8 cellular contexts compared by ENCODE assay signal in the genomic region with DNA sequence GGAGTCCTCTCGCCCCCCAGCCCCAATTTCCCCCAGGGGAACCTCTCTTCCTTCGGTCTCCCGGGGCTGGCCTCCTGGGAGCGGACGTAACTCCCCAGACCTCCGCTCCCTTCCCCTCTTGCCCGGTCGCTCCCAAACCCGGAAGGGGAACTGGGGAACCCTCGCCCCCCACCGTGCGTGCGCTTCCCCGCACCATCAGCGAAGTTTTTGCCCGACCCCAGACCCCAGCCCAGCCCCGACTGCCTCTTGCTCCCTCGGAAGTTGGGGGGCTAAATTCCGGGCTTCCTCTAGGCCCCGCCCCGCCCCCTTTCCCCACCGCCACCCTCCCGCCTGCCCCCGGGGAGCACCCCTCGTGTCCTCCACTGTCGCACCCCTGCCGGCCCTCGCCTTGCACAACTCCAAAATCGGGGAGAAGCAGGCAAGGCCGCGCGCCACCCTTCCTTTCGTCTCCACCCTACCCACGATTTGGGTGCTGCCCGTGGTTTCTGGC. TPM values are rescaled to one million over a fixed set of nuclear protein-coding genes. Genes with fewer than 3 reads are reported as not detected.
DNase-seq lines count a peak whose midpoint lies in the region; ATAC-seq and TF ChIP-seq lines count a peak whose summit lies in the region.

No MANE protein-coding gene starts in this region.

- H4K8ac ChIP-seq in H9 (replicated peaks; ENCODE audit: insufficient read length, low read depth, low read length), result no peak overlapping the region

- no peaks in the 10 kb centered on the region for H3K4me1 ChIP-seq in H9 (ENCODE audit: insufficient read depth, low read length)
- H3K4me1 ChIP-seq in body of pancreas, result peaks cover 14% of the 10 kb centered on the region

- peak overlapping the region; percentile 75 for H3K4me2 ChIP-seq in H9 (ENCODE audit: insufficient read depth, insufficient read length, low read length)

- H3K27ac Mint-ChIP-seq in CD14-positive monocyte, result peak overlapping the region; percentile 91 to 96 (median 94)
- H3K27ac Mint-ChIP-seq in H9, result peak overlapping the region in 2 of 3 experiments; percentile 49 to 90; a peak in 2 of 7 replicates

- peak overlapping the region; percentile 88 to 96 for H3K4me3 ChIP-seq in body of pancreas

- H2BK120ac ChIP-seq in H9 (ENCODE audit: low read depth, low read length, poor library complexity, severe bottlenecking), result no peak overlapping the region

- peaks cover 20% of the 10 kb centered on the region for H3K23me2 ChIP-seq in H9 (ENCODE audit: insufficient read length, low read depth, low read length, poor library complexity, severe bottlenecking)

- H3K27me3 ChIP-seq in H9 (ENCODE audit: insufficient read depth, low read length) (no peaks in the 10 kb centered on the region), body of pancreas (no peaks in the 10 kb centered on the region)

- H3K14ac ChIP-seq in H9 (ENCODE audit: insufficient read depth, low read length), result no peak overlapping the region

- H2BK20ac ChIP-seq in H9 (ENCODE audit: low read depth, low read length, poor library complexity, severe bottlenecking), result no peak overlapping the region

- no peak overlapping the region for H2AFZ ChIP-seq in H9 (ENCODE audit: low read length)

- intact Hi-C loops in CD14-positive monocyte (cut with micrococcal nuclease) (loop anchor here (1.0 to 10.0 kb wide), 6 partner anchors 33 to 549 kb away; partner anchors contain the start of genes FBXO24 (in 2 of the 2), LRCH4 (in 2 of the 2), MBLAC1 (in 1 of the 2) and MOSPD3 (in 1 of the 2)), body of pancreas (cut with DNase I) (no loop called here)

- H2BK5ac ChIP-seq in H9 (ENCODE audit: insufficient read length, low read length), result no peak overlapping the region

- H4K91ac ChIP-seq in H9 (ENCODE audit: insufficient read length, low read depth, low read length), result no peak overlapping the region

- H3K27ac ChIP-seq in H9 (ENCODE audit: insufficient read length, low read depth, low read length) (no peak overlapping the region), body of pancreas (peak overlapping the region; percentile 94 to 98 (median 96))

- DNase-seq in CD14-positive monocyte (ENCODE audit: low spot score) (no peak), H9 (no peak), RPMI8226 (peak; percentile 60), body of pancreas (peak in 3 of 4 donors; percentile 51 to 54 (median 53)), iris pigment epithelial cell (ENCODE audit: low read depth) (peak; percentile 20)
- peak; percentile 66 for DNase-seq in stimulated activated CD8-positive, alpha-beta memory T cell treated with anti-CD3 and anti-CD28 coated beads, Interleukin-4, amount 100 ng/mL, for 48 hours

- TF ChIP-seq CTCF in CD14-positive monocyte (IDR thresholded peaks at IDR 0.05), result no peak
- TF ChIP-seq CTCF in H9 (conservative IDR thresholded peaks at IDR 0.05), result no peak
- TF ChIP-seq CTCF in body of pancreas (IDR thresholded peaks at IDR 0.05), result no peak

- no peak overlapping the region for H4K5ac ChIP-seq in H9 (ENCODE audit: insufficient read length, low read depth, low read length)

- TF ChIP-seq POLR2A in body of pancreas (IDR thresholded peaks at IDR 0.05), result peak in 2 of 3 donors; percentile 34 to 61

- no peaks in the 10 kb centered on the region for H3K9me3 ChIP-seq in H9 (ENCODE audit: control insufficient read depth, low read depth, low read length)
- H3K9me3 ChIP-seq in body of pancreas, result no peaks in the 10 kb centered on the region

- peaks cover 11 to 15% of the 10 kb centered on the region in 2 donors for H3K36me3 ChIP-seq in body of pancreas (replicated peaks in 1 of 2; ENCODE audit: insufficient read depth in 1 of 2, low read depth in 2 of 2)

- H2AK5ac ChIP-seq in H9 (ENCODE audit: insufficient read length, low read length), result no peak overlapping the region

- H2BK12ac ChIP-seq in H9 (ENCODE audit: insufficient read length, low read depth, low read length), result no peak overlapping the region

- H3K9ac ChIP-seq in H9 (ENCODE audit: extremely low read depth, insufficient read length, low read length), result peak overlapping the region; percentile 30

- H3K9me3 Mint-ChIP-seq in CD14-positive monocyte, result peaks cover 0 to 2% (median 0%) of the 10 kb centered on the region in 7 donors
- H3K9me3 Mint-ChIP-seq in H9, result no peaks in the 10 kb centered on the region

- no peaks in the 10 kb centered on the region for H3K79me2 ChIP-seq in H9 (ENCODE audit: insufficient read depth, low read length)

- H3K4ac ChIP-seq in H9 (ENCODE audit: low read depth, low read length), result no peak overlapping the region

- ATAC-seq in body of pancreas (peak; percentile 10), HG03571 (IDR thresholded peaks at IDR 0.05; ENCODE audit: unreplicated experiment) (no peak), HG03520 (IDR thresholded peaks at IDR 0.05; ENCODE audit: unreplicated experiment) (no peak)

- H2BK15ac ChIP-seq in H9 (ENCODE audit: low read depth, low read length), result no peak overlapping the region

- no peak overlapping the region for H3T11ph ChIP-seq in H9 (ENCODE audit: low read length)

- H3K79me1 ChIP-seq in H9 (ENCODE audit: insufficient read depth, low read depth, low read length, poor library complexity, severe bottlenecking), result no peaks in the 10 kb centered on the region

- no peaks in the 10 kb centered on the region for H4K20me1 ChIP-seq in H9 (ENCODE audit: control insufficient read depth, insufficient read depth, insufficient read length)

- H3K36me3 Mint-ChIP-seq in CD14-positive monocyte (peaks cover 22 to 24% of the 10 kb centered on the region in 2 donors), H9 (ENCODE audit: insufficient read depth in 1 of 3, low read depth in 3 of 3) (peaks cover 10 to 19% (median 18%) of the 10 kb centered on the region in 3 experiments; a peak in 6 of 7 replicates)

- no peak overlapping the region for H3K18ac ChIP-seq in H9 (ENCODE audit: insufficient read length, low read depth, low read length)

- peak overlapping the region; percentile 97 to 98 for H3K4me3 Mint-ChIP-seq in CD14-positive monocyte
- peak overlapping the region; percentile 83 to 92 for H3K4me3 Mint-ChIP-seq in H9

- H3K4me1 Mint-ChIP-seq in CD14-positive monocyte, result peaks cover 33% of the 10 kb centered on the region
- H3K4me1 Mint-ChIP-seq in H9, result peaks cover 4 to 7% of the 10 kb centered on the region in 2 experiments; a peak in 3 of 4 replicates

- no peak overlapping the region for H3K23ac ChIP-seq in H9 (ENCODE audit: insufficient read length, low read depth, low read length)

- H3K27me3 Mint-ChIP-seq in CD14-positive monocyte (ENCODE audit: low read depth in 3 of 3) (peaks cover 3 to 9% (median 8%) of the 10 kb centered on the region in 3 donors), H9 (ENCODE audit: low read depth) (peaks cover 35% of the 10 kb centered on the region)

- H3K56ac ChIP-seq in H9 (ENCODE audit: insufficient read length, low read depth, low read length), result no peak overlapping the region

- no CpG with 5 or more reads among the region's 35 CpGs for WGBS in H9 (ENCODE audit: extremely low coverage, insufficient read length, low lambda C conversion rate)
- 0 to 1% methylated on average over 23 to 34 of the region's 35 CpGs for WGBS in body of pancreas, 2 donors

RNA-seq across cellular contexts. Expression of gene GNB2, which starts 0.4 kb away (rescaled TPM):
- polyA plus RNA-seq in CD14-positive monocyte, result 10 to 100 TPM; 90.0 to 94.6 TPM
- 171 and 174 TPM in 2 replicates for total RNA-seq in H9 (2021)
- total RNA-seq in body of pancreas, result 100 to 1,000 TPM; 106 to 123 TPM

RNA-seq across cellular contexts. Expression of gene ACTL6B, which starts 17.7 kb away (rescaled TPM):
- polyA plus RNA-seq in CD14-positive monocyte, result not detected
- total RNA-seq in H9 (2021), result 0.33 and 0.50 TPM in 2 replicates
- total RNA-seq in body of pancreas, result under 1 TPM in 1 of 2 donors, not detected in 1; 0.52 TPM

RNA-seq across cellular contexts. Expression of gene GIGYF1, which starts 20.1 kb away (rescaled TPM):
- under 1 TPM; 0.30 to 0.34 TPM for polyA plus RNA-seq in CD14-positive monocyte
- total RNA-seq in H9 (2021), result 101 and 104 TPM in 2 replicates
- 10 to 100 TPM; 25.2 to 49.4 TPM for total RNA-seq in body of pancreas

RNA-seq across cellular contexts. Expression of gene POP7, which starts 31.9 kb away (rescaled TPM):
- 10 to 100 TPM; 41.6 to 48.5 TPM for polyA plus RNA-seq in CD14-positive monocyte
- total RNA-seq in H9 (2021), result 96.7 and 96.9 TPM in 2 replicates
- 10 to 100 TPM; 17.1 to 20.8 TPM for total RNA-seq in body of pancreas

RNA-seq across cellular contexts. Expression of gene TFR2, which starts 32.6 kb away (rescaled TPM):
- polyA plus RNA-seq in CD14-positive monocyte, result under 1 TPM in 1 of 2 donors, not detected in 1; 0.79 TPM
- 1.9 and 2.3 TPM in 2 replicates for total RNA-seq in H9 (2021)
- under 1 TPM in 1 of 2 donors, not detected in 1; 0.26 TPM for total RNA-seq in body of pancreas

Comparison
In these comparisons a context has a peak if more than half of its experiments do, and no peak if none do; other contexts are left out.
1. DNase-seq: peak in RPMI8226 (single experiment), body of pancreas (3 of 4), iris pigment epithelial cell (single experiment) and stimulated activated CD8-positive, alpha-beta memory T cell treated with anti-CD3 and anti-CD28 coated beads, Interleukin-4, amount 100 ng/mL, for 48 hours (single experiment); none in CD14-positive monocyte (single experiment) and H9 (single experiment).